8 cellular contexts compared by ENCODE assay signal in the genomic region with DNA sequence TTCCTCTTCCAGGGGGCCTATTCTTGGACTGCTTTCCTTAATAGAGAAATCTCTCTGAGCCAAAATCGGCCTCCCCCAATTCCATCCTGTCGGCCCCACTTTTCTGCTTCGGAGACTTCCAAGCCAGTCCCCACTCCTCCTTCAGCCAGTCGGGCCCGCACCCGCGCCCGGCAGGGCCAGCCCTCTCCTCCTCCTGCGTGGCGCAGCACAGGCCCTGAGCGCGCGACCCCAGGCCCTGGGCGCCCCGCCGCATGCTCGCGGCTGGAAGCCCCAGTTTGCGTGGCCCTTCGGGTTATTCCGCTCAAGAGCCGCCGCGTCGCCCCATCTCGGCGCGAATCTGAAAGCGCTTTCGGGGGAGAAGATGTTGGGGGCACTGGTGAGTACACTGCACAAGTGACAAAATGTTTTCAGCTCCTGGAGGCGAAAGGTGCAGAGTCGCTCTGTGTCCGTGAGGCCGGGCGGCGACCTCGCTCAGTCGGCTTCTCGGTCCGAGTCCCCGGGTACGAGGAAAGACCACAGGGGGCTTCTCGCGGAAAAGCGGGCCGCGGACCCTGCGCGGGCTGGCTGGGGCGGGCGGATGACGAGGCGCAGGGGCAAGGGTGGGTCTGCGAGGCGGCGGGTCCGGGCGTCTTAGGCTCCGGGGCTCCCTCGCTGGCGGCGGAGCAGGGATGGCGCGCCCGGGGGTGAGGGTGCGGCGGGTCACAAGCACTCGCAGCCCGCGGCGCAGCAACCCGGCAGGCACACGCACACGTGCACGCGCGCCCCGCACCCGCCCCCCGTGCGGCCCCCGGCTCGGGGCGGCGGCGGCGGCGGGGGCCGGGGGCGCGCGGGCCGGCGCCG. TPM values are rescaled to one million over a fixed set of nuclear protein-coding genes. Genes with fewer than 3 reads are reported as not detected.
DNase-seq lines count a peak whose midpoint lies in the region; ATAC-seq and TF ChIP-seq lines count a peak whose summit lies in the region.

A gene with protein sequence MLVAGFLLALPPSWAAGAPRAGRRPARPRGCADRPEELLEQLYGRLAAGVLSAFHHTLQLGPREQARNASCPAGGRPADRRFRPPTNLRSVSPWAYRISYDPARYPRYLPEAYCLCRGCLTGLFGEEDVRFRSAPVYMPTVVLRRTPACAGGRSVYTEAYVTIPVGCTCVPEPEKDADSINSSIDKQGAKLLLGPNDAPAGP (plus strand): TSS at position 755 of the 840 bp plus-strand sequence. CDS start 303 bp downstream, outside the sequence.

- H3K4me1 ChIP-seq in muscle layer of duodenum (ENCODE audit: control insufficient read depth in 1 of 2, insufficient read depth in 2 of 2, low read length in 2 of 2), result peaks cover 0 to 15% of the 10 kb centered on the region in 2 donors
- H3K4me1 ChIP-seq in thyroid gland, result peaks cover 3 to 8% of the 10 kb centered on the region in 2 donors

- WGBS in thyroid gland, 2 donors, result 0 to 2% methylated on average over 20 to 27 of the region's 95 CpGs

- peak; percentile 34 for DNase-seq in EL
- peak; percentile 53 for DNase-seq in HuH-7 (ENCODE audit: low spot score)
- DNase-seq in activated CD4-positive, alpha-beta T cell treated with anti-CD3 and anti-CD28 coated beads, Interleukin-2, amount 50 U/mL, for 48 hours, result peak; percentile 29 to 41
- no peak for DNase-seq in epithelial cell of esophagus (ENCODE audit: low read depth)
- DNase-seq in thyroid gland, result peak; percentile 15 to 28

- H3K9me3 ChIP-seq in muscle layer of duodenum (ENCODE audit: control insufficient read depth in 1 of 2, low read length in 2 of 2), result no peaks in the 10 kb centered on the region
- no peaks in the 10 kb centered on the region for H3K9me3 ChIP-seq in thyroid gland

- no peak for TF ChIP-seq POLR2A in thyroid gland (IDR thresholded peaks at IDR 0.05)

- intact Hi-C loops in thyroid gland (cut with DNase I), result loop anchor here (5.0 kb wide), 1 partner anchor 434 kb away; no protein-coding TSS in a partner anchor

- ATAC-seq in GM21381 (IDR thresholded peaks at IDR 0.05; ENCODE audit: unreplicated experiment), result peak; percentile 23
- no peak for ATAC-seq in HG03469 (IDR thresholded peaks at IDR 0.05; ENCODE audit: unreplicated experiment)

- H3K4me3 ChIP-seq in epithelial cell of esophagus (ENCODE audit: low read length), result peak within 1 kb of the TSS; percentile 51
- peak within 1 kb of the TSS; percentile 56 to 84 for H3K4me3 ChIP-seq in muscle layer of duodenum (ENCODE audit: low read depth in 1 of 2, low read length in 2 of 2)
- peak within 1 kb of the TSS; percentile 48 to 75 (median 65) for H3K4me3 ChIP-seq in thyroid gland (replicated peaks in 1 of 3)

- no peak within 1 kb of the TSS for H3K27ac ChIP-seq in muscle layer of duodenum (ENCODE audit: low read length)
- H3K27ac ChIP-seq in thyroid gland, result peak within 1 kb of the TSS in 2 of 3 donors; percentile 54 to 58

- H3K27me3 ChIP-seq in muscle layer of duodenum (ENCODE audit: low read depth, low read length), result no peaks in the 10 kb centered on the region
- no peaks in the 10 kb centered on the region for H3K27me3 ChIP-seq in thyroid gland

- TF ChIP-seq CTCF in epithelial cell of esophagus (IDR thresholded peaks at IDR 0.05; ENCODE audit: insufficient read depth, low read depth, low read length, missing control alignments) (no peak), thyroid gland (IDR thresholded peaks at IDR 0.05) (no peak)

- H3K36me3 ChIP-seq in muscle layer of duodenum (ENCODE audit: control insufficient read depth in 1 of 2, insufficient read depth in 2 of 2, low read length in 2 of 2), result no peaks in the 10 kb centered on the region
- H3K36me3 ChIP-seq in thyroid gland, result no peaks in the 10 kb centered on the region

RNA-seq across cellular contexts. Expression of the gene that starts here (rescaled TPM):
- 1 to 10 TPM; 2.7 to 6.5 (median 4.8) TPM for total RNA-seq in thyroid gland
